2 cellular contexts compared by ENCODE assay signal in genomic region chr4:145716200-145716599, GRCh38.
TF ChIP-seq lines count a peak whose summit lies in the region.

No MANE protein-coding gene starts in this region.

TF ChIP-seq in SK-N-SH treated with all-trans-retinoic acid at 6 μM for 48 hours, 23 proteins besides CTCF, POLR2A, EP300 and RAD21 (continued from another document):
- TF ChIP-seq CREB5 (CRISPR knock-in tag; IDR thresholded peaks at IDR 0.05; ENCODE audit: low read depth) (no peak), ZC3H10 (CRISPR knock-in tag; IDR thresholded peaks at IDR 0.05) (no peak), CSDC2 (CRISPR knock-in tag; IDR thresholded peaks at IDR 0.05) (no peak), GLIS3 (CRISPR knock-in tag; IDR thresholded peaks at IDR 0.05) (no peak), POU6F1 (CRISPR knock-in tag; IDR thresholded peaks at IDR 0.05; ENCODE audit: borderline replicate concordance, low read depth) (no peak), ESRRG (CRISPR knock-in tag; IDR thresholded peaks at IDR 0.05) (no peak), ZFP3 (CRISPR knock-in tag; IDR thresholded peaks at IDR 0.05) (no peak), ISL1 (CRISPR knock-in tag; IDR thresholded peaks at IDR 0.05) (no peak), ZNF8 (CRISPR knock-in tag; IDR thresholded peaks at IDR 0.05) (no peak), CSRNP3 (CRISPR knock-in tag; IDR thresholded peaks at IDR 0.05) (no peak), PATZ1 (CRISPR knock-in tag; IDR thresholded peaks at IDR 0.05; ENCODE audit: borderline replicate concordance) (no peak)

TF ChIP-seq in SK-N-SH, 30 proteins besides CTCF, POLR2A, EP300 and RAD21 (continued from another document):
- TF ChIP-seq IRF3 (IDR thresholded peaks at IDR 0.05; ENCODE audit: low read depth, low read length): no peak
- no peak for TF ChIP-seq MAX (IDR thresholded peaks at IDR 0.05; ENCODE audit: low read depth)
- TF ChIP-seq ZBTB33 (IDR thresholded peaks at IDR 0.05; ENCODE audit: borderline replicate concordance, low read depth): no peak
- TF ChIP-seq TEAD4 (IDR thresholded peaks at IDR 0.05; ENCODE audit: borderline replicate concordance, insufficient read depth): no peak
- TF ChIP-seq REST (IDR thresholded peaks at IDR 0.05; ENCODE audit: low read depth, low read length): no peak
- TF ChIP-seq NFIC (IDR thresholded peaks at IDR 0.05; ENCODE audit: borderline replicate concordance): no peak
- TF ChIP-seq USF1 (IDR thresholded peaks at IDR 0.05; ENCODE audit: borderline replicate concordance, low read depth): no peak
- no peak for TF ChIP-seq ELF1 (IDR thresholded peaks at IDR 0.05)
- no peak for TF ChIP-seq TAF1 (IDR thresholded peaks at IDR 0.05; ENCODE audit: borderline replicate concordance, low read depth, low read length)
- TF ChIP-seq JUND (IDR thresholded peaks at IDR 0.05): no peak
- TF ChIP-seq RCOR1 (IDR thresholded peaks at IDR 0.05; ENCODE audit: low read length): no peak
- no peak for TF ChIP-seq MXI1 (IDR thresholded peaks at IDR 0.05; ENCODE audit: low read depth, low read length)
- TF ChIP-seq TCF12 (IDR thresholded peaks at IDR 0.05): no peak
- TF ChIP-seq FOXJ3 (CRISPR knock-in tag; IDR thresholded peaks at IDR 0.05): no peak
- no peak for TF ChIP-seq FOXM1 (IDR thresholded peaks at IDR 0.05; ENCODE audit: low read depth)
- TF ChIP-seq FOSL2 (IDR thresholded peaks at IDR 0.05; ENCODE audit: borderline replicate concordance, low read depth): no peak
